13 cellular contexts compared by ENCODE assay signal in the genomic region with DNA sequence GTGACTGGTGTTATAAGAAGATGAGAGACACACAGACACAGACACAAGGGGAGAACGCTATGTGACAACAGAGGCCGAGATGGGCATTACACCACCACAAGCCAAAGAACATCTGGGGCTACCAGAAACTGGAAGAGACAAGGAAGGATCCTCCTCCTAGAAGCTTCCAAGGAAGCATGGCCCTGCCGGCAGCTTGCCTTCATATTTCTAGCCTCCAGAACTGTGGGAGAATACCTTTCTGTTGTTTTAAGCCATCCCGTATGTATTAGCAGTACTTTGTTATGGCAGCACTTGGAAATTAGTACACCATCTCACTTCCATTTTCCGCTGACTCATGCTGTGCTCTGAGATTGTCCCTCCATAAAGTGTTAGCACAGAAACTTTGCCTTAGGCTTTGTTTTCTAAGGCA. TPM values are rescaled to one million over a fixed set of nuclear protein-coding genes. Genes with fewer than 3 reads are reported as not detected.
DNase-seq lines count a peak whose midpoint lies in the region; ATAC-seq, FAIRE-seq and TF ChIP-seq lines count a peak whose summit lies in the region.
"Had no signal": no experiment of that assay in that cellular context is flagged by ENCODE, and none has a peak within 500 bp of the region (broad histone marks: within the 10 kb centered on the region; RNA-seq: fewer than 3 reads in every experiment).

No MANE protein-coding gene starts in this region.

- H2AK5ac ChIP-seq in mesendoderm (ENCODE audit: low read length): no peak overlapping the region

- no peak overlapping the region for H2BK15ac ChIP-seq in mesendoderm (replicated peaks; ENCODE audit: low read depth)

- H3K79me1 ChIP-seq in mesendoderm (ENCODE audit: low read length): no peaks in the 10 kb centered on the region

- H3K27me3 ChIP-seq in GM12878 (replicated peaks in 1 of 2; ENCODE audit: control insufficient read depth in 2 of 2, insufficient read depth in 2 of 2, low read length in 1 of 2) (no peaks in the 10 kb centered on the region), mesendoderm (ENCODE audit: insufficient read depth, low read length, poor library complexity) (no peaks in the 10 kb centered on the region)
- H3K27me3 ChIP-seq: adrenal gland, right atrium auricular region, suprapubic skin had no signal

- H3K4me2 ChIP-seq in GM12878 (ENCODE audit: control insufficient read depth, insufficient read depth) (no peak overlapping the region), mesendoderm (ENCODE audit: low read length) (no peak overlapping the region)

- H3K27ac ChIP-seq in GM12878 (ENCODE audit: control insufficient read depth, insufficient read depth) (no peak overlapping the region), mesendoderm (ENCODE audit: low read depth, low read length) (no peak overlapping the region)
- H3K27ac ChIP-seq: adrenal gland, right atrium auricular region, suprapubic skin had no signal

- no peaks in the 10 kb centered on the region for H3K79me2 ChIP-seq in GM12878 (ENCODE audit: control insufficient read depth, insufficient read depth, low read length)
- no peaks in the 10 kb centered on the region for H3K79me2 ChIP-seq in mesendoderm (ENCODE audit: control insufficient read depth, insufficient read depth, low read length)

- ATAC-seq in GM12878: peak; percentile 44; the same call in 2 of the 3 replicates

- DNase-seq in GM12865 (ENCODE audit: low read depth) (peak; percentile 13), LoVo (ENCODE audit: low spot score) (peak; percentile 24), GM12878 (ENCODE audit: low read depth, low spot score) (no peak), mesendoderm (peak; percentile 52), hippocampal formation (lab: John Stamatoyannopoulos, UW) (no peak), NCI-H446 treated with DMSO at 0.1 percent for 48 hours (lab: John Stamatoyannopoulos, UW) (no peak)
- DNase-seq in stimulated activated CD4-positive, alpha-beta T cell treated with anti-CD3 and anti-CD28 coated beads, Interleukin-1b, Interleukin-23, amount 100 ng/mL, for 48 hours: no peak
- DNase-seq in activated naive CD4-positive, alpha-beta T cell treated with anti-CD3 and anti-CD28 coated beads, Interleukin-2, amount 50 U/mL, for 16 hours: no peak
- DNase-seq: activated CD8-positive, alpha-beta memory T cell treated with anti-CD3 and anti-CD28 coated beads, Interleukin-2, amount 50 U/mL, for 4 hours; T1000 had no signal

- no peak overlapping the region for H3K4ac ChIP-seq in mesendoderm (ENCODE audit: low read depth, low read length)

- TF ChIP-seq RAD21 in GM12878 (IDR thresholded peaks at IDR 0.05; ENCODE audit: insufficient read depth, low read depth, low read length): no peak

- H4K20me1 ChIP-seq in GM12878 (ENCODE audit: control insufficient read depth, insufficient read depth): no peaks in the 10 kb centered on the region

- H3K36me3 ChIP-seq in GM12878 (ENCODE audit: control insufficient read depth in 2 of 2, insufficient read depth in 2 of 2, low read length in 1 of 2) (no peaks in the 10 kb centered on the region), mesendoderm (ENCODE audit: control insufficient read depth, insufficient read depth, low read length) (no peaks in the 10 kb centered on the region)
- H3K36me3 ChIP-seq: adrenal gland, right atrium auricular region, suprapubic skin had no signal

- no peak for FAIRE-seq in GM12878 (lab: Jason Lieb, UNC)

- H4K8ac ChIP-seq in mesendoderm (ENCODE audit: low read depth, low read length): no peak overlapping the region

- H3K23ac ChIP-seq in mesendoderm (ENCODE audit: low read length): no peak overlapping the region

- POLR2A ChIA-PET in GM12878 (lab: Charles Lee): no interaction called here

- no TSS peak for BruUV-seq in GM12878 (replicated peaks; lab: Mats Ljungman, UMichigan)

- no peak overlapping the region for H3K9ac ChIP-seq in GM12878 (ENCODE audit: control insufficient read depth, insufficient read depth, low read length)
- H3K9ac ChIP-seq in mesendoderm (ENCODE audit: low read length): no peak overlapping the region

- intact Hi-C loops in GM12878 (cut with micrococcal nuclease; ENCODE audit: unreplicated experiment): no loop called here

- CTCF ChIA-PET in GM12878 (lab: Yijun Ruan, JAX): no interaction called here

- H3K4me3 ChIP-seq in GM12865 (ENCODE audit: low read depth, low read length) (no peak overlapping the region), GM12878 (no peak overlapping the region), mesendoderm (ENCODE audit: low read length) (no peak overlapping the region)
- H3K4me3 ChIP-seq: adrenal gland, right atrium auricular region, suprapubic skin had no signal

- in situ Hi-C loops in GM12878 (cut with MboI): no loop called here

- no peak overlapping the region for H4K5ac ChIP-seq in mesendoderm (ENCODE audit: low read length)

- H3K18ac ChIP-seq in mesendoderm (ENCODE audit: low read length): no peak overlapping the region

- H2AFZ ChIP-seq in GM12878 (ENCODE audit: control insufficient read depth, low read depth, low read length): no peak overlapping the region

- RAD21 ChIA-PET in GM12878 (lab: Charles Lee; ENCODE audit: unreplicated experiment): no interaction called here

- TF ChIP-seq CTCF in GM12865 (IDR thresholded peaks at IDR 0.05; ENCODE audit: insufficient read depth, low read depth, low read length, missing control alignments) (peak; percentile 12), GM12878 (IDR thresholded peaks at IDR 0.05 in 2 of 3, conservative IDR thresholded peaks at IDR 0.05 in 1 of 3; ENCODE audit: control insufficient read depth in 2 of 3, extremely low read depth in 1 of 3, insufficient read depth in 1 of 3, low read depth in 3 of 3, low read length in 3 of 3) (no peak)

- H3K4me1 ChIP-seq in GM12878 (ENCODE audit: control insufficient read depth, insufficient read depth, low read length) (no peaks in the 10 kb centered on the region), mesendoderm (ENCODE audit: control insufficient read depth, low read depth, low read length) (no peaks in the 10 kb centered on the region)
- H3K4me1 ChIP-seq: adrenal gland, right atrium auricular region, suprapubic skin had no signal

- WGBS in GM12878 (ENCODE audit: insufficient coverage, insufficient replicate concordance, low lambda C conversion rate, missing lambda C conversion rate): 53% methylated on average over 5 of the region's 5 CpGs
- WGBS in mesendoderm (ENCODE audit: extremely low coverage, insufficient coverage, low lambda C conversion rate): no CpG with 5 or more reads among the region's 5 CpGs

- no peak overlapping the region for H3K56ac ChIP-seq in mesendoderm (ENCODE audit: low read length)

- H3K9me3 ChIP-seq in GM12878 (replicated peaks; ENCODE audit: control insufficient read depth, insufficient read depth, low read length): no peaks in the 10 kb centered on the region
- H3K9me3 ChIP-seq: adrenal gland, right atrium auricular region, suprapubic skin had no signal

- no peak overlapping the region for H2BK120ac ChIP-seq in mesendoderm (ENCODE audit: low read depth, low read length)

- peak overlapping the region; percentile 37 for H2BK5ac ChIP-seq in mesendoderm (ENCODE audit: low read length)

- SMC1A ChIA-PET in GM12878 (lab: Charles Lee; ENCODE audit: uncharacterized antibody, unreplicated experiment): no interaction called here

- TF ChIP-seq EP300 in GM12878 (IDR thresholded peaks at IDR 0.05; ENCODE audit: borderline replicate concordance in 1 of 2, control insufficient read depth in 1 of 2, low read depth in 2 of 2, low read length in 2 of 2): no peak

- TF ChIP-seq POLR2A in GM12878 (IDR thresholded peaks at IDR 0.05; ENCODE audit: low read depth, low read length): no peak

TF ChIP-seq in GM12878, 131 proteins besides CTCF, POLR2A, EP300 and RAD21:
- no peak for TF ChIP-seq TARDBP (IDR thresholded peaks at IDR 0.05; ENCODE audit: borderline replicate concordance)
- no peak for TF ChIP-seq PML (IDR thresholded peaks at IDR 0.05; ENCODE audit: low read length)
- no peak for TF ChIP-seq EED (IDR thresholded peaks at IDR 0.05; ENCODE audit: low read depth)
- TF ChIP-seq, protein P1, sequence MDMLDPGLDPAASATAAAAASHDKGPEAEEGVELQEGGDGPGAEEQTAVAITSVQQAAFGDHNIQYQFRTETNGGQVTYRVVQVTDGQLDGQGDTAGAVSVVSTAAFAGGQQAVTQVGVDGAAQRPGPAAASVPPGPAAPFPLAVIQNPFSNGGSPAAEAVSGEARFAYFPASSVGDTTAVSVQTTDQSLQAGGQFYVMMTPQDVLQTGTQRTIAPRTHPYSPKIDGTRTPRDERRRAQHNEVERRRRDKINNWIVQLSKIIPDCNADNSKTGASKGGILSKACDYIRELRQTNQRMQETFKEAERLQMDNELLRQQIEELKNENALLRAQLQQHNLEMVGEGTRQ (IDR thresholded peaks at IDR 0.05; ENCODE audit: borderline replicate concordance, low read depth, low read length): no peak
- no peak for TF ChIP-seq FOXK2 (IDR thresholded peaks at IDR 0.05)
TF ChIP-seq in GM12878: peak in this region for 0.

RNA-seq across cellular contexts. Expression of a gene that starts 38.7 kb away (rescaled TPM):
- total RNA-seq in GM12878 (2013; cell fraction: nucleolus; rRNA removed): 0.13 TPM in 1 of 2 replicates, not detected in the other
- total RNA-seq in GM12878 (2014; rRNA removed) (0.11 TPM in 1 of 2 replicates, not detected in the other), GM12878 (2014; rRNA removed; fragmentation: Illumina TruSeq; extraction: Trizol) (not detected in 2 replicates), GM12878 (2021) (0.10 and 0.11 TPM in 2 replicates)
- polyA plus RNA-seq in GM12878 (2011; ENCODE audit: low read depth): not detected
- polyA plus RNA-seq in GM12878 (2011; rRNA removed) (0.03 TPM in 1 of 2 replicates, not detected in the other), GM12878 (2014; fragmentation: Illumina TruSeq; extraction: Trizol) (not detected in 2 replicates), GM12878 (2014; fragmentation: Nextera tagmentation; extraction: Ambion mirVana) (not detected), GM12878 (2014; rRNA removed) (not detected in 2 replicates), GM12878 (2016; fragmentation: Nextera tagmentation; extraction: Ambion mirVana) (not detected)
- polyA plus RNA-seq in GM12878 (2011; cell fraction: cytosol; rRNA removed): not detected in 2 replicates
- polyA plus RNA-seq in GM12878 (2011; cell fraction: nucleus; rRNA removed): not detected in 2 replicates
- polyA plus RNA-seq in GM12878 (2012): 0.01 TPM in 1 of 2 replicates, not detected in the other
- not detected in 2 replicates for polyA minus RNA-seq in GM12878 (2011; rRNA and poly(A)+ RNA removed)
- polyA minus RNA-seq in GM12878 (2011; cell fraction: cytosol; rRNA and poly(A)+ RNA removed): 0.42 TPM in 1 of 2 replicates, not detected in the other
- not detected in 2 replicates for polyA minus RNA-seq in GM12878 (2011; cell fraction: nucleus; rRNA and poly(A)+ RNA removed)
- polyA plus RNA-seq in mesendoderm (2013, experiment 1 of 2): 5.9 TPM
- polyA plus RNA-seq in mesendoderm (2013, experiment 2 of 2): 5.5 TPM

Comparison
In these comparisons a context has a peak if more than half of its experiments do, and no peak if none do; other contexts are left out.
1. DNase-seq: peak in GM12865 (single experiment), LoVo (single experiment) and mesendoderm (single experiment); none in GM12878 (single experiment), hippocampal formation (0 of 2), NCI-H446 treated with DMSO at 0.1 percent for 48 hours (single experiment), stimulated activated CD4-positive, alpha-beta T cell treated with anti-CD3 and anti-CD28 coated beads, Interleukin-1b, Interleukin-23, amount 100 ng/mL, for 48 hours (single experiment) and activated naive CD4-positive, alpha-beta T cell treated with anti-CD3 and anti-CD28 coated beads, Interleukin-2, amount 50 U/mL, for 16 hours (single experiment).